Comparison of ENCODE assay signal across 1 cellular context in the genomic region with DNA sequence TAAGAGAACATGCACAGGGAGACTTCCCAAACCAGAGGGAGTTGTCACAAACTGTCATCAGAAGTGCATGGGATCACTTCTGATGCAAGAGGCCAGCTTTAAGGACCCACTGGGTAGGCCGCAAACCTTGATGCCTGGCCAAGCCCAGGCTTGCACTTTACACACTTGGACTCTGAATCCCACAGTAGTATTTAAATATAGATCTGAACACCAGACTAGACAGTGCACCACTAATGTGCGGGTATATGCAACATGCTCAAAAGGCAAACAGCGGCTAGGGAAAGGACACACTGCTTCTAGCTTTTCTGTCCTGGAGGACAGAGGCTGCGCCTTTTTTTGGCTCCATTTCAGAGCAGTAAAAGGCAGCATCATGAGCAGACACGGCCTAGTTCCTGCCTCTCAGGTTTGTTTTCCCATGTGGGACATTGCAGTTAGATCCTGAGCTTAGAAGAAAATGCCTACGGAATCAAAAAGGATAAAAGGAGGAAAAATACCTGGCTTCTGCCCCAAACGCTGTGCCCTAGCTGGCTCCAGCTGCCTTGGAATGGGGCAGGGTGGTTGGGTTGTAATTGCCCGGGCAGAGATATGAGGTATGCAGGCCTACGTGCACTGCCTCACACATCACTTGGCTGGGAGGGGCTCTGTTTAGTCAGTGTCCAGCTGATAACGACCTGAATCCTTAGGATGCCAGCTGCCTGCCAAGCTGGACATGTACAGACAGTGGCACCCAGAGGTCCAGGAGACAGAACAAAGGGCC.
TF ChIP-seq lines count a peak whose summit lies in the region.

No MANE protein-coding gene starts in this region.

TF ChIP-seq in HepG2, 621 proteins besides CTCF, POLR2A, EP300 and RAD21 (continued from another document and continues in another):
- TF ChIP-seq ZBTB40 (IDR thresholded peaks at IDR 0.05), result no peak
- TF ChIP-seq ZBTB40 (CRISPR knock-in tag; IDR thresholded peaks at IDR 0.05), result peak; percentile 47; the same call in 1 of the 2 replicates
- TF ChIP-seq NFE2 (CRISPR knock-in tag; IDR thresholded peaks at IDR 0.05), result no peak
- no peak for TF ChIP-seq ZNF207 (IDR thresholded peaks at IDR 0.05; ENCODE audit: borderline replicate concordance)
- no peak for TF ChIP-seq MTA3 (CRISPR knock-in tag; IDR thresholded peaks at IDR 0.05)
- TF ChIP-seq SOX13 (IDR thresholded peaks at IDR 0.05), result peak; percentile 73
- TF ChIP-seq SOX13 (CRISPR knock-in tag; conservative IDR thresholded peaks at IDR 0.05 in 1 of 2, IDR thresholded peaks at IDR 0.05 in 1 of 2), result peak in 1 of 2 experiments; percentile 83; a peak in 2 of 4 replicates
- no peak for TF ChIP-seq ZNF720 (CRISPR knock-in tag; IDR thresholded peaks at IDR 0.05)
- TF ChIP-seq, protein P1, sequence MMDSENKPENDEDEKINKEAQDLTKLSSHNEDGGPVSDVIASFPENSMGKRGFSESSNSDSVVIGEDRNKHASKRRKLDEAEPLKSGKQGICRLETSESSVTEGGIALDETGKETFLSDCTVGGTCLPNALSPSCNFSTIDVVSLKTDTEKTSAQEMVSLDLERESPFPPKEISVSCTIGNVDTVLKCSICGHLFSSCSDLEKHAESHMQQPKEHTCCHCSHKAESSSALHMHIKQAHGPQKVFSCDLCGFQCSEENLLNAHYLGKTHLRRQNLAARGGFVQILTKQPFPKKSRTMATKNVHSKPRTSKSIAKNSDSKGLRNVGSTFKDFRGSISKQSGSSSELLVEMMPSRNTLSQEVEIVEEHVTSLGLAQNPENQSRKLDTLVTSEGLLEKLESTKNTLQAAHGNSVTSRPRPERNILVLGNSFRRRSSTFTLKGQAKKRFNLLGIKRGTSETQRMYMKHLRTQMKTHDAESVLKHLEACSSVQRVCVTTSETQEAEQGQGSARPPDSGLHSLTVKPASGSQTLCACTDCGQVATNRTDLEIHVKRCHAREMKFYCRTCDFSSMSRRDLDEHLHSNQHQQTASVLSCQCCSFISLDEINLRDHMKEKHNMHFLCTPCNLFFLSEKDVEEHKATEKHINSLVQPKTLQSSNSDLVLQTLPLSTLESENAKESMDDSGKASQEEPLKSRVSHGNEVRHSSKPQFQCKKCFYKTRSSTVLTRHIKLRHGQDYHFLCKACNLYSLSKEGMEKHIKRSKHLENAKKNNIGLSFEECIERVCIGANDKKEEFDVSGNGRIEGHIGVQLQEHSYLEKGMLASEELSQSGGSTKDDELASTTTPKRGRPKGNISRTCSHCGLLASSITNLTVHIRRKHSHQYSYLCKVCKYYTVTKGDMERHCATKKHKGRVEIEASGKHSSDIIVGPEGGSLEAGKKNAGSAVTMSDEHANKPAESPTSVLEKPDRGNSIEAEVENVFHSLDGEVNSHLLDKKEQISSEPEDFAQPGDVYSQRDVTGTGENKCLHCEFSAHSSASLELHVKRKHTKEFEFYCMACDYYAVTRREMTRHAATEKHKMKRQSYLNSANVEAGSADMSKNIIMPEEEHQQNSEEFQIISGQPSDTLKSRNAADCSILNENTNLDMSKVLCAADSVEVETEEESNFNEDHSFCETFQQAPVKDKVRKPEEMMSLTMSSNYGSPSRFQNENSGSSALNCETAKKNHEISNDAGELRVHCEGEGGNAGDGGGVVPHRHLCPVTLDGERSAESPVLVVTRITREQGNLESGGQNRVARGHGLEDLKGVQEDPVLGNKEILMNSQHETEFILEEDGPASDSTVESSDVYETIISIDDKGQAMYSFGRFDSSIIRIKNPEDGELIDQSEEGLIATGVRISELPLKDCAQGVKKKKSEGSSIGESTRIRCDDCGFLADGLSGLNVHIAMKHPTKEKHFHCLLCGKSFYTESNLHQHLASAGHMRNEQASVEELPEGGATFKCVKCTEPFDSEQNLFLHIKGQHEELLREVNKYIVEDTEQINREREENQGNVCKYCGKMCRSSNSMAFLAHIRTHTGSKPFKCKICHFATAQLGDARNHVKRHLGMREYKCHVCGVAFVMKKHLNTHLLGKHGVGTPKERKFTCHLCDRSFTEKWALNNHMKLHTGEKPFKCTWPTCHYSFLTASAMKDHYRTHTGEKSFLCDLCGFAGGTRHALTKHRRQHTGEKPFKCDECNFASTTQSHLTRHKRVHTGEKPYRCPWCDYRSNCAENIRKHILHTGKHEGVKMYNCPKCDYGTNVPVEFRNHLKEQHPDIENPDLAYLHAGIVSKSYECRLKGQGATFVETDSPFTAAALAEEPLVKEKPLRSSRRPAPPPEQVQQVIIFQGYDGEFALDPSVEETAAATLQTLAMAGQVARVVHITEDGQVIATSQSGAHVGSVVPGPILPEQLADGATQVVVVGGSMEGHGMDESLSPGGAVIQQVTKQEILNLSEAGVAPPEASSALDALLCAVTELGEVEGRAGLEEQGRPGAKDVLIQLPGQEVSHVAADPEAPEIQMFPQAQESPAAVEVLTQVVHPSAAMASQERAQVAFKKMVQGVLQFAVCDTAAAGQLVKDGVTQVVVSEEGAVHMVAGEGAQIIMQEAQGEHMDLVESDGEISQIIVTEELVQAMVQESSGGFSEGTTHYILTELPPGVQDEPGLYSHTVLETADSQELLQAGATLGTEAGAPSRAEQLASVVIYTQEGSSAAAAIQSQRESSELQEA (CRISPR knock-in tag; IDR thresholded peaks at IDR 0.05; ENCODE audit: not compliant biosample characterization), result peak; percentile 88
- TF ChIP-seq SALL1 (CRISPR knock-in tag; IDR thresholded peaks at IDR 0.05), result peak; percentile 98
- TF ChIP-seq MZF1 (CRISPR knock-in tag; IDR thresholded peaks at IDR 0.05; ENCODE audit: borderline replicate concordance), result no peak; the same call in 1 of the 2 replicates
- no peak; the same call in 1 of the 2 replicates for TF ChIP-seq ZNF546 (CRISPR knock-in tag; conservative IDR thresholded peaks at IDR 0.05)
- no peak for TF ChIP-seq ZSCAN22 (CRISPR knock-in tag; IDR thresholded peaks at IDR 0.05)
- TF ChIP-seq TRIM22 (IDR thresholded peaks at IDR 0.05), result no peak
- peak; percentile 87; the same call in 1 of the 2 replicates for TF ChIP-seq ZNF792 (CRISPR knock-in tag; IDR thresholded peaks at IDR 0.05)
- TF ChIP-seq, protein P2, sequence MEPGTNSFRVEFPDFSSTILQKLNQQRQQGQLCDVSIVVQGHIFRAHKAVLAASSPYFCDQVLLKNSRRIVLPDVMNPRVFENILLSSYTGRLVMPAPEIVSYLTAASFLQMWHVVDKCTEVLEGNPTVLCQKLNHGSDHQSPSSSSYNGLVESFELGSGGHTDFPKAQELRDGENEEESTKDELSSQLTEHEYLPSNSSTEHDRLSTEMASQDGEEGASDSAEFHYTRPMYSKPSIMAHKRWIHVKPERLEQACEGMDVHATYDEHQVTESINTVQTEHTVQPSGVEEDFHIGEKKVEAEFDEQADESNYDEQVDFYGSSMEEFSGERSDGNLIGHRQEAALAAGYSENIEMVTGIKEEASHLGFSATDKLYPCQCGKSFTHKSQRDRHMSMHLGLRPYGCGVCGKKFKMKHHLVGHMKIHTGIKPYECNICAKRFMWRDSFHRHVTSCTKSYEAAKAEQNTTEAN (CRISPR knock-in tag; conservative IDR thresholded peaks at IDR 0.05), result peak; percentile 100
- TF ChIP-seq BRF2 (CRISPR knock-in tag; IDR thresholded peaks at IDR 0.05), result no peak
- no peak for TF ChIP-seq ZNF383 (CRISPR knock-in tag; IDR thresholded peaks at IDR 0.05; ENCODE audit: borderline replicate concordance)
- TF ChIP-seq ZNF20 (CRISPR knock-in tag; IDR thresholded peaks at IDR 0.05), result no peak
- no peak for TF ChIP-seq MED8 (CRISPR knock-in tag; IDR thresholded peaks at IDR 0.05; ENCODE audit: insufficient replicate concordance)
- peak; percentile 53; the same call in 1 of the 2 replicates for TF ChIP-seq ZNF253 (CRISPR knock-in tag; IDR thresholded peaks at IDR 0.05; ENCODE audit: borderline replicate concordance)
- no peak for TF ChIP-seq SP2 (CRISPR knock-in tag; IDR thresholded peaks at IDR 0.05)
- TF ChIP-seq, protein P3, sequence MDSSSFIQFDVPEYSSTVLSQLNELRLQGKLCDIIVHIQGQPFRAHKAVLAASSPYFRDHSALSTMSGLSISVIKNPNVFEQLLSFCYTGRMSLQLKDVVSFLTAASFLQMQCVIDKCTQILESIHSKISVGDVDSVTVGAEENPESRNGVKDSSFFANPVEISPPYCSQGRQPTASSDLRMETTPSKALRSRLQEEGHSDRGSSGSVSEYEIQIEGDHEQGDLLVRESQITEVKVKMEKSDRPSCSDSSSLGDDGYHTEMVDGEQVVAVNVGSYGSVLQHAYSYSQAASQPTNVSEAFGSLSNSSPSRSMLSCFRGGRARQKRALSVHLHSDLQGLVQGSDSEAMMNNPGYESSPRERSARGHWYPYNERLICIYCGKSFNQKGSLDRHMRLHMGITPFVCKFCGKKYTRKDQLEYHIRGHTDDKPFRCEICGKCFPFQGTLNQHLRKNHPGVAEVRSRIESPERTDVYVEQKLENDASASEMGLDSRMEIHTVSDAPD (CRISPR knock-in tag; IDR thresholded peaks at IDR 0.05), result no peak; the same call in none of the 2 replicates
- peak; percentile 29; the same call in 1 of the 2 replicates for TF ChIP-seq ZZZ3 (CRISPR knock-in tag; IDR thresholded peaks at IDR 0.05; ENCODE audit: borderline replicate concordance)
- 0 out of 2 replicates have a peak, but pooled peaks have one; percentile 16 for TF ChIP-seq SIN3B (IDR thresholded peaks at IDR 0.05; ENCODE audit: low read length)
- TF ChIP-seq NCOA5 (CRISPR knock-in tag; IDR thresholded peaks at IDR 0.05), result no peak
